In the genomic region with DNA sequence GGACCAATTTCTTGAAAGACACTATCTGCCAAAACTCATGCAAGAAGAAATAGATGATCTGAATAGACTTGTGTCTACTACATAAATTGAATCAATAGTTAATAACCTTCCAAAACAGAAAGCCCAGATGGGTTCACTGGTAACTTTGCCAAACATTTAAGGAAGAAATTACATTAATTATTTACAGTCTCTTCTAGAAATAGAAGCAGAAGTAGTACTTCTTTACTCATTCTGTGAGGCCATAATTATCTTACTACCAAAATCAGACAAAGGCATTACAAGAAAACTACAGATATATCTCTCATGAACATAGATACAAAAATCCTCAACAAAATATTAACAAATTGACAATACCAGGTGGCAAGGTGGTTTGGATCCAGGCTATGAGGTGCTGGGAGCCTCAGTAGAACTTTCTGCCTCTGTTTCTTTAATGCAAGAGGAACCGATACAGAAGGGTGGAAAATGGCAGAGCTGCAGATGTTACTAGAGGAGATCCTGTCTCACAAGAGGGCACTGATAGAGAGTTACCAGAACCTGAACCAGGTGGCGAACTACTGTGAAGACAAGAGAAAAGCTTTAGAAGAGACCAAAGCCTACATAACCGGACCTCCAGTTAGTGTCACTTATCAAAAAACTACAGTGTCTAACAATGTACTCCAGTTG, we compare ENCODE assay signal across 18 cellular contexts. TPM values are rescaled to one million over a fixed set of nuclear protein-coding genes. Genes with fewer than 3 reads are reported as not detected.
DNase-seq lines count a peak whose midpoint lies in the region; ATAC-seq lines count a peak whose summit lies in the region.
"Had no signal": no experiment of that assay in that cellular context is flagged by ENCODE, and none has a peak within 500 bp of the region (broad histone marks: within the 10 kb centered on the region; RNA-seq: fewer than 3 reads in every experiment).

No MANE protein-coding gene starts in this region.

- WGBS in mesenchymal stem cell, result 98% methylated on average over 3 of the region's 3 CpGs

- H3K4me2 ChIP-seq in mesenchymal stem cell (ENCODE audit: low read length, poor library complexity, severe bottlenecking), result no peak overlapping the region
- H3K4me2 ChIP-seq: BLaER1, PC-9 had no signal

- H3K9ac ChIP-seq in mesenchymal stem cell (ENCODE audit: low read length), result no peak overlapping the region
- H3K9ac ChIP-seq: BLaER1 had no signal

- H3K9me3 ChIP-seq in mesenchymal stem cell (ENCODE audit: control insufficient read depth, low read length), result no peaks in the 10 kb centered on the region
- H3K9me3 ChIP-seq: BLaER1, heart left ventricle, right atrium auricular region had no signal

- no peak overlapping the region for H3K14ac ChIP-seq in mesenchymal stem cell (ENCODE audit: low read length in 2 of 2)

- H2BK12ac ChIP-seq in mesenchymal stem cell (ENCODE audit: low read length in 2 of 2), result no peak overlapping the region

- H3K36me3 ChIP-seq in mesenchymal stem cell (ENCODE audit: control insufficient read depth in 1 of 2, insufficient read depth in 2 of 2, low read depth in 1 of 2, low read length in 2 of 2), result no peaks in the 10 kb centered on the region
- H3K36me3 ChIP-seq: BLaER1, heart left ventricle, right atrium auricular region had no signal

- H3K4me1 ChIP-seq in mesenchymal stem cell (ENCODE audit: control insufficient read depth, insufficient read depth, low read depth, low read length), result peaks cover 4% of the 10 kb centered on the region
- H3K4me1 ChIP-seq: BLaER1, heart left ventricle, right atrium auricular region had no signal

- no peak overlapping the region for H3K4me3 ChIP-seq in mesenchymal stem cell (ENCODE audit: insufficient read depth in 1 of 2, low read depth in 1 of 2, low read length in 2 of 2)
- H3K4me3 ChIP-seq: BLaER1, heart left ventricle, PC-9, right atrium auricular region had no signal

- no peak overlapping the region for H2BK5ac ChIP-seq in mesenchymal stem cell (ENCODE audit: low read depth, low read length, poor library complexity, severe bottlenecking)

- no peak for DNase-seq in mesenchymal stem cell
- DNase-seq in NCI-H2107 treated with DMSO at 0.1 percent for 48 hours (lab: John Stamatoyannopoulos, UW; ENCODE audit: unreplicated experiment), result no peak
- no peak for DNase-seq in SIG-M5 (lab: John Stamatoyannopoulos, UW)
- DNase-seq in SHP77 treated with DMSO at 0.1 percent for 48 hours (lab: John Stamatoyannopoulos, UW), result no peak
- DNase-seq: activated CD8-positive, alpha-beta T cell treated with anti-CD3 and anti-CD28 coated beads for 36 hours; activated naive CD4-positive, alpha-beta T cell; EL; heart left ventricle; NCI-H2081 treated with DMSO at 0.1 percent for 48 hours; PC-9; T-helper 2 cell had no signal

- H3K27ac ChIP-seq in mesenchymal stem cell (ENCODE audit: low read length, poor library complexity, severe bottlenecking), result no peak overlapping the region
- H3K27ac ChIP-seq: BLaER1, heart left ventricle, HL-60, PC-9, right atrium auricular region had no signal

- H2AK5ac ChIP-seq in mesenchymal stem cell (ENCODE audit: low read length, severe bottlenecking), result peak overlapping the region; percentile 46

- H4K91ac ChIP-seq in mesenchymal stem cell (ENCODE audit: low read length), result no peak overlapping the region

- H3K4ac ChIP-seq in mesenchymal stem cell (ENCODE audit: low read depth in 1 of 2, low read length in 2 of 2), result no peak overlapping the region

- H3K79me1 ChIP-seq in mesenchymal stem cell (replicated peaks; ENCODE audit: low read length, poor library complexity, severe bottlenecking), result no peaks in the 10 kb centered on the region

- no peak overlapping the region for H2BK120ac ChIP-seq in mesenchymal stem cell (ENCODE audit: low read depth, low read length)

- H3K27me3 ChIP-seq in mesenchymal stem cell (ENCODE audit: control insufficient read depth in 1 of 2, insufficient read depth in 1 of 2, low read length in 2 of 2), result no peaks in the 10 kb centered on the region
- H3K27me3 ChIP-seq: BLaER1, heart left ventricle, right atrium auricular region had no signal

- H4K8ac ChIP-seq in mesenchymal stem cell (ENCODE audit: low read length), result no peak overlapping the region

- no peak overlapping the region for H3K23ac ChIP-seq in mesenchymal stem cell (ENCODE audit: low read length in 2 of 2)

- H2BK15ac ChIP-seq in mesenchymal stem cell (ENCODE audit: low read depth, poor library complexity, severe bottlenecking), result no peak overlapping the region

- ATAC-seq in GM18909 (IDR thresholded peaks at IDR 0.05; ENCODE audit: poor library complexity, unreplicated experiment), result peak; percentile 69
- ATAC-seq in GM21717 (IDR thresholded peaks at IDR 0.05; ENCODE audit: unreplicated experiment), result peak; percentile 65
- peak; percentile 54 for ATAC-seq in HG03097 (IDR thresholded peaks at IDR 0.05; ENCODE audit: low FRiP score, unreplicated experiment)
- ATAC-seq: activated CD8-positive, alpha-beta T cell treated with anti-CD3 and anti-CD28 coated beads for 36 hours; heart left ventricle; natural killer cell treated with Interleukin-12 subunit alpha and Interleukin-12 subunit beta and Interleukin-15 and Interleukin-18, amount 100 ng/mL, for 72 hours had no signal

- H3K18ac ChIP-seq in mesenchymal stem cell (ENCODE audit: low read depth in 1 of 2, low read length in 2 of 2), result no peak overlapping the region

- H2AFZ ChIP-seq in mesenchymal stem cell (ENCODE audit: low read depth, low read length), result no peak overlapping the region
- H2AFZ ChIP-seq: PC-9 had no signal

RNA-seq across cellular contexts. Expression of a gene that starts 33.7 kb away (rescaled TPM):
- polyA plus RNA-seq in mesenchymal stem cell (2013, experiment 1 of 2), result 150 TPM
- polyA plus RNA-seq in mesenchymal stem cell (2013, experiment 2 of 2), result 176 TPM
